In genomic region chr11:128518493-128519207, GRCh38 we compare ENCODE assay signal across 1 cellular context.
TF ChIP-seq lines count a peak whose summit lies in the region.

No MANE protein-coding gene starts in this region.

TF ChIP-seq in liver, 16 proteins besides CTCF, POLR2A, EP300 and RAD21 (continued from another document):
- TF ChIP-seq REST (IDR thresholded peaks at IDR 0.05): no peak
TF ChIP-seq in liver: peak in this region for 0.
